8 cellular contexts compared by ENCODE assay signal in the genomic region with DNA sequence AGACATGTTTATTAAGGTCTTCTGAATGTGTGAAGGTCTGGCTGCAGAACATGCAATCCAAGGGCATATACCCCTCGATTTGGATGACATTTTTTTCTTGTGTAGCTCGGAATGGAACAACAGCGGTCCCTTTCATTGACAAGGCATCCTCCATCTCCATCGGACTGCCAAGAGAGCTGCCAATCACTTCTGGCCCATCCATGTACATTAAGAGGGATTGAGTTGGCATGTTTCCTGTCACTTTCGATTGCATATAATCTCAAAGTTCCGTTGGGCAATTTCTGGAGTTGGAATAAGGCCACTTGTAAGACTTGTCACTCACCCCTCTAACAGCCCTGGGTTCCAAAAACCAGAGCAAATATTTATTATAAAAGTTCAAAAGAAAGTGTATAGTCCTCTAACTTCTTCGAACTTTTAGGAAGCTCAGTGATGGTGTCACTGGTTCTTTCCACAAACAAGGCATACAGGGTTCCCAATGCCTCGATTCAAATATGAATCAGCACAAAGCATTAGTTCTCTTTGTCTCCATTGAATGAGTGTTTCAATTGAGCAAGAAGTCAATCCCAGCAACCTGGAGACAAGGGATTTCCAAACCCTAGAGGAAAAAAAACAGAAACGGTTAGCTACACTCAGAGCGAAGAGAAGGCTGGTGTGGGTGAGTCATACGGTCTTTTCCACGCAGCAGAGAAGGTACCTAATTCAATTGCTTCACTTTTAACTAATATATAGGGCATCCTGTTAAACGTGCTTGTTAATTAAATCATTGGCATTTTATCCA. TPM values are rescaled to one million over a fixed set of nuclear protein-coding genes. Genes with fewer than 3 reads are reported as not detected.
DNase-seq lines count a peak whose midpoint lies in the region; ATAC-seq, FAIRE-seq and TF ChIP-seq lines count a peak whose summit lies in the region.

No MANE protein-coding gene starts in this region.

- H3K27me3 ChIP-seq in GM23338 (ENCODE audit: insufficient read depth) (no peaks in the 10 kb centered on the region), thymus (ENCODE audit: control insufficient read depth, insufficient read depth) (no peaks in the 10 kb centered on the region), dorsolateral prefrontal cortex (no peaks in the 10 kb centered on the region)

- H2AFZ ChIP-seq in GM23338, result no peak overlapping the region

- peaks cover 13% of the 10 kb centered on the region; the same call in 1 of the 2 replicates for H3F3A ChIP-seq in GM23338 (replicated peaks; ENCODE audit: low read depth)

- DNase-seq in GM23338 (ENCODE audit: low spot score) (no peak), RPMI8226 (peak; percentile 32), MCF 10A (ENCODE audit: unreplicated experiment) (peak; percentile 98), medulla oblongata (ENCODE audit: extremely low spot score) (peak; percentile 57), GM10248 (ENCODE audit: extremely low spot score) (no peak), dorsolateral prefrontal cortex (no peak), GM12891 (ENCODE audit: insufficient read length, low spot score) (no peak)

- H3K79me2 ChIP-seq in GM23338 (replicated peaks; ENCODE audit: insufficient read depth), result peaks cover 98% of the 10 kb centered on the region

- H3K27me3 Mint-ChIP-seq in GM23338 (ENCODE audit: insufficient read depth, low read depth, poor library complexity), result peaks cover 4% of the 10 kb centered on the region
- H3K27me3 Mint-ChIP-seq in MCF 10A (ENCODE audit: insufficient read depth, unreplicated experiment), result no peaks in the 10 kb centered on the region

- no peaks in the 10 kb centered on the region for H3K9me2 ChIP-seq in GM23338 (ENCODE audit: insufficient read depth)

- TSS peak; percentile 17 for BruUV-seq in MCF 10A (replicated peaks; lab: Mats Ljungman, UMichigan)

- no peak overlapping the region for H3K4me3 ChIP-seq in GM23338
- H3K4me3 ChIP-seq in thymus (ENCODE audit: low read length), result no peak overlapping the region
- H3K4me3 ChIP-seq in dorsolateral prefrontal cortex, result peak overlapping the region in 1 of 59 donors; percentile 8

- ATAC-seq in GM23338, result no peak

- peak overlapping the region; percentile 71 for H3K27ac Mint-ChIP-seq in GM23338
- H3K27ac Mint-ChIP-seq in MCF 10A (ENCODE audit: low read depth, unreplicated experiment), result peak overlapping the region; percentile 75

- POLR2A ChIA-PET in MCF 10A (lab: Yijun Ruan, JAX), result interaction anchor here (0.5 to 8.0 kb wide), 35 partner anchors 9 to 1593 kb away, joined by 3 to 107 read pairs (median 5); partner anchors contain the start of genes PFDN4 and ZNF217
- POLR2A ChIA-PET in GM10248 (lab: Yijun Ruan, JAX), result interaction anchor here (0.5 kb wide), 1 partner anchor 464 kb away, joined by 3 read pairs; no protein-coding TSS in a partner anchor

- peaks cover 21% of the 10 kb centered on the region; the same call in 1 of the 2 replicates for H3K36me3 ChIP-seq in GM23338 (ENCODE audit: insufficient read depth)
- peaks cover 24% of the 10 kb centered on the region for H3K36me3 ChIP-seq in thymus (ENCODE audit: control insufficient read depth, insufficient read depth)

- TF ChIP-seq CTCF in GM23338 (conservative IDR thresholded peaks at IDR 0.05; ENCODE audit: low read depth in 2 of 2) (no peak), MCF 10A (IDR thresholded peaks at IDR 0.05; ENCODE audit: unreplicated experiment) (no peak), GM10248 (IDR thresholded peaks at IDR 0.05; ENCODE audit: control extremely low read depth, extremely low read depth, low read depth, missing control alignments) (no peak), dorsolateral prefrontal cortex (IDR thresholded peaks at IDR 0.05 in 54 of 56, conservative IDR thresholded peaks at IDR 0.05 in 2 of 56; ENCODE audit: low read depth in 1 of 56, partially characterized antibody in 56 of 56) (no peak)

- FAIRE-seq in GM12891 (lab: Jason Lieb, UNC), result no peak

- intact Hi-C loops in MCF 10A (cut with micrococcal nuclease), result no loop called here
- intact Hi-C loops in dorsolateral prefrontal cortex (cut with DNase I), result loop anchor here in 1 of 2 donors (5.0 kb wide), 1 partner anchor 335 kb away; no protein-coding TSS in a partner anchor

- H3K9me3 Mint-ChIP-seq in GM23338, result no peaks in the 10 kb centered on the region
- no peaks in the 10 kb centered on the region for H3K9me3 Mint-ChIP-seq in MCF 10A (ENCODE audit: unreplicated experiment)

- WGBS in thymus, result 80% methylated on average over 13 of the region's 13 CpGs

- H3K4me3 Mint-ChIP-seq in GM23338 (0 out of 3 replicates have a peak overlapping the region, but pooled peaks have one; percentile 20), MCF 10A (ENCODE audit: unreplicated experiment) (peak overlapping the region; percentile 54)

- 0 out of 2 replicates have a peak overlapping the region, but pooled peaks have one; percentile 37 for H3K4me2 ChIP-seq in GM23338

- peaks cover 43% of the 10 kb centered on the region for H3K36me3 Mint-ChIP-seq in GM23338 (ENCODE audit: low read depth)
- H3K36me3 Mint-ChIP-seq in MCF 10A (ENCODE audit: insufficient read depth, unreplicated experiment), result peaks cover 68% of the 10 kb centered on the region

- CTCF ChIA-PET in MCF 10A (lab: Yijun Ruan, JAX), result interaction anchor here (0.5 to 9.0 kb wide), 22 partner anchors 9 to 542 kb away, joined by 3 to 163 read pairs (median 4); partner anchors contain the start of gene ZNF217
- CTCF ChIA-PET in GM10248 (lab: Yijun Ruan, JAX), result interaction anchor here (0.5 to 2.3 kb wide), 10 partner anchors 12 to 617 kb away, joined by 3 to 18 read pairs (median 4); no protein-coding TSS in a partner anchor

- H4K20me1 ChIP-seq in GM23338 (replicated peaks; ENCODE audit: insufficient read depth), result peaks cover 29% of the 10 kb centered on the region

- H3K9me3 ChIP-seq in thymus (ENCODE audit: control insufficient read depth), result no peaks in the 10 kb centered on the region

- TF ChIP-seq POLR2A in GM12891 (IDR thresholded peaks at IDR 0.05; ENCODE audit: low read depth, low read length), result no peak

- H3K27ac ChIP-seq in GM23338 (ENCODE audit: low read depth) (peak overlapping the region; percentile 92), thymus (ENCODE audit: low read depth) (peak overlapping the region; percentile 64), dorsolateral prefrontal cortex (peak overlapping the region in 27 of 59 donors; percentile 5 to 62 (median 36))

- peaks cover 78% of the 10 kb centered on the region for H3K4me1 Mint-ChIP-seq in GM23338
- H3K4me1 Mint-ChIP-seq in MCF 10A (ENCODE audit: insufficient read depth, unreplicated experiment), result peaks cover 35% of the 10 kb centered on the region

- H3K4me1 ChIP-seq in GM23338 (ENCODE audit: insufficient read depth), result peaks cover 62% of the 10 kb centered on the region
- peaks cover 33% of the 10 kb centered on the region for H3K4me1 ChIP-seq in thymus (ENCODE audit: control insufficient read depth, insufficient read depth, low read length)

TF ChIP-seq in GM23338, 12 proteins besides CTCF, POLR2A, EP300 and RAD21 (continues in another document):
- no peak for TF ChIP-seq ZNF114 (CRISPR knock-in tag; IDR thresholded peaks at IDR 0.05)

TF ChIP-seq in GM12891, 5 proteins besides CTCF, POLR2A, EP300 and RAD21:
- TF ChIP-seq PAX5 (IDR thresholded peaks at IDR 0.05; ENCODE audit: insufficient read depth, low read length, severe bottlenecking) (no peak), POLR2AphosphoS5 (IDR thresholded peaks at IDR 0.05; ENCODE audit: low read depth, low read length) (no peak), TAF1 (IDR thresholded peaks at IDR 0.05; ENCODE audit: low read depth, low read length) (no peak), SPI1 (IDR thresholded peaks at IDR 0.05; ENCODE audit: low read depth, low read length) (no peak), POU2F2 (IDR thresholded peaks at IDR 0.05; ENCODE audit: low read depth, low read length) (no peak)

RNA-seq across cellular contexts. Expression of gene ZNF217, which starts 10.9 kb away (rescaled TPM):
- 76.7 and 78.0 TPM in 2 replicates for total RNA-seq in GM23338 (2014; rRNA removed; shearing (Covaris generic))
- polyA plus RNA-seq in GM23338 (2016; fragmentation: Nextera tagmentation; extraction: Ambion mirVana) (30.8 and 32.8 TPM in 2 replicates), thymus (26.5 TPM)
- total RNA-seq in MCF 10A (2022) (42.9 and 49.3 TPM in 2 replicates), dorsolateral prefrontal cortex (10 to 100 TPM in 20 of 120 experiments, 1 to 10 TPM in 100; 3.0 to 16.2 (median 7.4) TPM)
- polyA plus RNA-seq in GM12891 (2012; ENCODE audit: low read depth, missing spikeins), result 19.2 TPM

Comparison
In these comparisons a context has a peak if more than half of its experiments do, and no peak if none do; other contexts are left out.
1. DNase-seq: peak in RPMI8226 (single experiment), MCF 10A (single experiment) and medulla oblongata (single experiment); none in GM23338 (single experiment), GM10248 (single experiment), dorsolateral prefrontal cortex (0 of 10) and GM12891 (single experiment).